ENCODE assay signal across 1 cellular context in the genomic region with DNA sequence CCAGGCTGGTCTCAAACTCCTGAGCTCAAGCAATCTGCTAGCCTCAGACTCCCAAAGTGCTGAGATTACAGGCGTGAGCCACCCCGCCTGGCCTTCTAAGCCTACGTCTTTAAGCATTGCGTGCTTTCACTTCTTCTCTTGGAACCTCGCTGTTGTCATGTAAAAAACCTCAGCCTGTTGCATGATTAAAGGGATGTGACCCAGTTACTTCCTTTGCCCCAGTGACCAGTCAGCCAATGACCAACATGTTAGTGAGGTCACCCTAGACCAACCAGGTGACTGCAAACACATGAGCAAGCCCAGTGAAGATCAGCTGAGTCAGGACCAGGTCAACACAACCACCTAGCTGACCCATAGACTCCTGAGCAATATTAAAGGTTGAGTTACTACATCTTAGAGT.
TF ChIP-seq lines count a peak whose summit lies in the region.

No MANE protein-coding gene starts in this region.

TF ChIP-seq in K562, 482 proteins besides CTCF, POLR2A, EP300 and RAD21:
- TF ChIP-seq OTX1 (CRISPR knock-in tag; IDR thresholded peaks at IDR 0.05) (no peak), NRF1 (conservative IDR thresholded peaks at IDR 0.05 in 1 of 2, IDR thresholded peaks at IDR 0.05 in 1 of 2) (0 out of 4 replicates have a peak, but pooled peaks have one; percentile 14 to 28), PHTF2 (CRISPR knock-in tag; IDR thresholded peaks at IDR 0.05) (no peak), HDAC8 (tag; IDR thresholded peaks at IDR 0.05) (no peak), JUND (IDR thresholded peaks at IDR 0.05; ENCODE audit: borderline replicate concordance, low read depth, low read length) (0 out of 2 replicates have a peak, but pooled peaks have one; percentile 27), JUND (tag; IDR thresholded peaks at IDR 0.05; ENCODE audit: borderline replicate concordance, low read depth, low read length) (no peak), TRIM24 (IDR thresholded peaks at IDR 0.05) (no peak), CBX3 (IDR thresholded peaks at IDR 0.05; ENCODE audit: borderline replicate concordance in 1 of 2, low read length in 2 of 2) (no peak), HNRNPH1 (optimal IDR thresholded peaks at IDR 0.05; ENCODE audit: low read depth, low read length) (no peak), C11orf30 (IDR thresholded peaks at IDR 0.05; ENCODE audit: low read depth) (peak; percentile 37; the same call in 1 of the 2 replicates), ZNF316 (IDR thresholded peaks at IDR 0.05) (0 out of 2 replicates have a peak, but pooled peaks have one; percentile 14), CC2D1A (IDR thresholded peaks at IDR 0.05) (no peak), BMI1 (IDR thresholded peaks at IDR 0.05; ENCODE audit: low read length) (no peak)
- TF ChIP-seq, protein P1, sequence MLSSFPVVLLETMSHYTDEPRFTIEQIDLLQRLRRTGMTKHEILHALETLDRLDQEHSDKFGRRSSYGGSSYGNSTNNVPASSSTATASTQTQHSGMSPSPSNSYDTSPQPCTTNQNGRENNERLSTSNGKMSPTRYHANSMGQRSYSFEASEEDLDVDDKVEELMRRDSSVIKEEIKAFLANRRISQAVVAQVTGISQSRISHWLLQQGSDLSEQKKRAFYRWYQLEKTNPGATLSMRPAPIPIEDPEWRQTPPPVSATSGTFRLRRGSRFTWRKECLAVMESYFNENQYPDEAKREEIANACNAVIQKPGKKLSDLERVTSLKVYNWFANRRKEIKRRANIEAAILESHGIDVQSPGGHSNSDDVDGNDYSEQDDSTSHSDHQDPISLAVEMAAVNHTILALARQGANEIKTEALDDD (IDR thresholded peaks at IDR 0.05): 0 out of 2 replicates have a peak, but pooled peaks have one; percentile 21
- TF ChIP-seq, protein P2, sequence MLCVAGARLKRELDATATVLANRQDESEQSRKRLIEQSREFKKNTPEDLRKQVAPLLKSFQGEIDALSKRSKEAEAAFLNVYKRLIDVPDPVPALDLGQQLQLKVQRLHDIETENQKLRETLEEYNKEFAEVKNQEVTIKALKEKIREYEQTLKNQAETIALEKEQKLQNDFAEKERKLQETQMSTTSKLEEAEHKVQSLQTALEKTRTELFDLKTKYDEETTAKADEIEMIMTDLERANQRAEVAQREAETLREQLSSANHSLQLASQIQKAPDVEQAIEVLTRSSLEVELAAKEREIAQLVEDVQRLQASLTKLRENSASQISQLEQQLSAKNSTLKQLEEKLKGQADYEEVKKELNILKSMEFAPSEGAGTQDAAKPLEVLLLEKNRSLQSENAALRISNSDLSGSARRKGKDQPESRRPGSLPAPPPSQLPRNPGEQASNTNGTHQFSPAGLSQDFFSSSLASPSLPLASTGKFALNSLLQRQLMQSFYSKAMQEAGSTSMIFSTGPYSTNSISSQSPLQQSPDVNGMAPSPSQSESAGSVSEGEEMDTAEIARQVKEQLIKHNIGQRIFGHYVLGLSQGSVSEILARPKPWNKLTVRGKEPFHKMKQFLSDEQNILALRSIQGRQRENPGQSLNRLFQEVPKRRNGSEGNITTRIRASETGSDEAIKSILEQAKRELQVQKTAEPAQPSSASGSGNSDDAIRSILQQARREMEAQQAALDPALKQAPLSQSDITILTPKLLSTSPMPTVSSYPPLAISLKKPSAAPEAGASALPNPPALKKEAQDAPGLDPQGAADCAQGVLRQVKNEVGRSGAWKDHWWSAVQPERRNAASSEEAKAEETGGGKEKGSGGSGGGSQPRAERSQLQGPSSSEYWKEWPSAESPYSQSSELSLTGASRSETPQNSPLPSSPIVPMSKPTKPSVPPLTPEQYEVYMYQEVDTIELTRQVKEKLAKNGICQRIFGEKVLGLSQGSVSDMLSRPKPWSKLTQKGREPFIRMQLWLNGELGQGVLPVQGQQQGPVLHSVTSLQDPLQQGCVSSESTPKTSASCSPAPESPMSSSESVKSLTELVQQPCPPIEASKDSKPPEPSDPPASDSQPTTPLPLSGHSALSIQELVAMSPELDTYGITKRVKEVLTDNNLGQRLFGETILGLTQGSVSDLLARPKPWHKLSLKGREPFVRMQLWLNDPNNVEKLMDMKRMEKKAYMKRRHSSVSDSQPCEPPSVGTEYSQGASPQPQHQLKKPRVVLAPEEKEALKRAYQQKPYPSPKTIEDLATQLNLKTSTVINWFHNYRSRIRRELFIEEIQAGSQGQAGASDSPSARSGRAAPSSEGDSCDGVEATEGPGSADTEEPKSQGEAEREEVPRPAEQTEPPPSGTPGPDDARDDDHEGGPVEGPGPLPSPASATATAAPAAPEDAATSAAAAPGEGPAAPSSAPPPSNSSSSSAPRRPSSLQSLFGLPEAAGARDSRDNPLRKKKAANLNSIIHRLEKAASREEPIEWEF (CRISPR knock-in tag; IDR thresholded peaks at IDR 0.05): no peak
- TF ChIP-seq, protein P3, sequence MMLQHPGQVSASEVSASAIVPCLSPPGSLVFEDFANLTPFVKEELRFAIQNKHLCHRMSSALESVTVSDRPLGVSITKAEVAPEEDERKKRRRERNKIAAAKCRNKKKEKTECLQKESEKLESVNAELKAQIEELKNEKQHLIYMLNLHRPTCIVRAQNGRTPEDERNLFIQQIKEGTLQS (IDR thresholded peaks at IDR 0.05): peak; percentile 47
- TF ChIP-seq, protein P3 (CRISPR knock-in tag; conservative IDR thresholded peaks at IDR 0.05): no peak
- TF ChIP-seq, protein P4, sequence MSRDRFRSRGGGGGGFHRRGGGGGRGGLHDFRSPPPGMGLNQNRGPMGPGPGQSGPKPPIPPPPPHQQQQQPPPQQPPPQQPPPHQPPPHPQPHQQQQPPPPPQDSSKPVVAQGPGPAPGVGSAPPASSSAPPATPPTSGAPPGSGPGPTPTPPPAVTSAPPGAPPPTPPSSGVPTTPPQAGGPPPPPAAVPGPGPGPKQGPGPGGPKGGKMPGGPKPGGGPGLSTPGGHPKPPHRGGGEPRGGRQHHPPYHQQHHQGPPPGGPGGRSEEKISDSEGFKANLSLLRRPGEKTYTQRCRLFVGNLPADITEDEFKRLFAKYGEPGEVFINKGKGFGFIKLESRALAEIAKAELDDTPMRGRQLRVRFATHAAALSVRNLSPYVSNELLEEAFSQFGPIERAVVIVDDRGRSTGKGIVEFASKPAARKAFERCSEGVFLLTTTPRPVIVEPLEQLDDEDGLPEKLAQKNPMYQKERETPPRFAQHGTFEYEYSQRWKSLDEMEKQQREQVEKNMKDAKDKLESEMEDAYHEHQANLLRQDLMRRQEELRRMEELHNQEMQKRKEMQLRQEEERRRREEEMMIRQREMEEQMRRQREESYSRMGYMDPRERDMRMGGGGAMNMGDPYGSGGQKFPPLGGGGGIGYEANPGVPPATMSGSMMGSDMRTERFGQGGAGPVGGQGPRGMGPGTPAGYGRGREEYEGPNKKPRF (IDR thresholded peaks at IDR 0.05; ENCODE audit: low read depth, low read length): no peak
TF ChIP-seq in K562: peak in this region for 6.
